Comparison of ENCODE assay signal across 8 cellular contexts in genomic region chr5:43192558-43193170, GRCh38. TPM values are rescaled to one million over a fixed set of nuclear protein-coding genes. Genes with fewer than 3 reads are reported as not detected.
A peak's percentile ranks its signal among the peaks of the same experiment; 100 is the strongest.
DNase-seq lines count a peak whose midpoint lies in the region; ATAC-seq and TF ChIP-seq lines count a peak whose summit lies in the region.

No MANE protein-coding gene starts in this region.

- no peaks in the 10 kb centered on the region for H3K36me3 ChIP-seq in mucosa of stomach (ENCODE audit: control insufficient read depth, insufficient read depth, low read length)

- CTCF ChIA-PET in activated CD8-positive, alpha-beta T cell treated with anti-CD3 and anti-CD28 coated beads for 36 hours (lab: Charles Lee), result interaction anchor here (0.8 to 3.0 kb wide), 5 partner anchors 87 to 292 kb away, joined by 4 to 12 read pairs (median 5); partner anchors contain the start of gene TMEM267

- intact Hi-C loops in activated CD8-positive, alpha-beta T cell treated with anti-CD3 and anti-CD28 coated beads for 36 hours (cut with micrococcal nuclease), result loop anchor here (5.0 to 10.0 kb wide), 2 partner anchors 85 to 112 kb away; no protein-coding TSS in a partner anchor

- H3K9me3 Mint-ChIP-seq in activated CD8-positive, alpha-beta T cell treated with anti-CD3 and anti-CD28 coated beads for 36 hours, result peaks cover 1% of the 10 kb centered on the region

- TF ChIP-seq CTCF in activated CD8-positive, alpha-beta T cell treated with anti-CD3 and anti-CD28 coated beads for 36 hours (IDR thresholded peaks at IDR 0.05), result no peak
- TF ChIP-seq CTCF in epithelial cell of esophagus (IDR thresholded peaks at IDR 0.05; ENCODE audit: insufficient read depth, low read depth, low read length, missing control alignments), result no peak

- DNase-seq in AG08396 (ENCODE audit: low spot score) (peak; percentile 59), epithelial cell of esophagus (ENCODE audit: low read depth) (peak; percentile 29), substantia nigra (lab: John Stamatoyannopoulos, UW) (peak in 43 of 49 donors; percentile 9 to 78 (median 41)), SIG-M5 treated with dmso at 0.1 percent for 504 hours (lab: John Stamatoyannopoulos, UW; ENCODE audit: unreplicated experiment) (no peak)
- DNase-seq in activated CD8-positive, alpha-beta T cell treated with anti-CD3 and anti-CD28 coated beads for 36 hours, result peak; percentile 45

- H3K4me1 Mint-ChIP-seq in activated CD8-positive, alpha-beta T cell treated with anti-CD3 and anti-CD28 coated beads for 36 hours (ENCODE audit: low read depth), result peaks cover 29% of the 10 kb centered on the region

- H3K36me3 Mint-ChIP-seq in activated CD8-positive, alpha-beta T cell treated with anti-CD3 and anti-CD28 coated beads for 36 hours (ENCODE audit: low read depth), result peaks cover 6% of the 10 kb centered on the region

- POLR2A ChIA-PET in activated CD8-positive, alpha-beta T cell treated with anti-CD3 and anti-CD28 coated beads for 36 hours (lab: Charles Lee), result interaction anchor here (1.1 to 1.2 kb wide), 2 partner anchors 52 to 180 kb away, joined by 3 read pairs; no protein-coding TSS in a partner anchor

- peak overlapping the region; percentile 37 for H3K9ac ChIP-seq in mucosa of stomach (ENCODE audit: low read length)

- ATAC-seq in GM19324 (IDR thresholded peaks at IDR 0.05; ENCODE audit: low FRiP score, unreplicated experiment) (peak; percentile 36), HG03432 (IDR thresholded peaks at IDR 0.05; ENCODE audit: unreplicated experiment) (peak; percentile 26)
- peak; percentile 14 for ATAC-seq in activated CD8-positive, alpha-beta T cell treated with anti-CD3 and anti-CD28 coated beads for 36 hours

- H3K27ac ChIP-seq in substantia nigra (ENCODE audit: low read depth, low read length, poor library complexity, severe bottlenecking), result peak overlapping the region; percentile 77

- H3K27ac Mint-ChIP-seq in activated CD8-positive, alpha-beta T cell treated with anti-CD3 and anti-CD28 coated beads for 36 hours, result peak overlapping the region; percentile 75

- peaks cover 8% of the 10 kb centered on the region for H3K4me1 ChIP-seq in mucosa of stomach (ENCODE audit: control insufficient read depth, insufficient read depth, low read length)

- peaks cover 2% of the 10 kb centered on the region for H3K27me3 ChIP-seq in mucosa of stomach (ENCODE audit: control insufficient read depth, insufficient read depth, low read length)

- H3K4me3 ChIP-seq in epithelial cell of esophagus (ENCODE audit: low read length) (peak overlapping the region; percentile 45), mucosa of stomach (ENCODE audit: low read length) (peak overlapping the region; percentile 14)

- H3K9me3 ChIP-seq in mucosa of stomach (ENCODE audit: control insufficient read depth, low read length), result no peaks in the 10 kb centered on the region

- H3K27me3 Mint-ChIP-seq in activated CD8-positive, alpha-beta T cell treated with anti-CD3 and anti-CD28 coated beads for 36 hours, result peaks cover 21% of the 10 kb centered on the region

- H3K4me3 Mint-ChIP-seq in activated CD8-positive, alpha-beta T cell treated with anti-CD3 and anti-CD28 coated beads for 36 hours, result peak overlapping the region; percentile 82

RNA-seq across cellular contexts. Expression of gene NIM1K, which starts 0.6 kb away (rescaled TPM):
- total RNA-seq in activated CD8-positive, alpha-beta T cell treated with anti-CD3 and anti-CD28 coated beads for 36 hours, result 1 to 10 TPM; 2.1 to 3.2 TPM
